In genomic region chr11:10298342-10298741, GRCh38 we compare ENCODE assay signal across 8 cellular contexts. TPM values are rescaled to one million over a fixed set of nuclear protein-coding genes. Genes with fewer than 3 reads are reported as not detected.
DNase-seq lines count a peak whose midpoint lies in the region; ATAC-seq and TF ChIP-seq lines count a peak whose summit lies in the region.

No MANE protein-coding gene starts in this region.

- H3K27me3 ChIP-seq in vagina = no peaks in the 10 kb centered on the region

- ATAC-seq in activated CD8-positive, alpha-beta T cell treated with anti-CD3 and anti-CD28 coated beads for 36 hours = peak; percentile 83
- peak; percentile 67 to 68 for ATAC-seq in naive B cell (ENCODE audit: low read depth in 2 of 2)

- DNase-seq in NCI-H82 (lab: John Stamatoyannopoulos, UW) = peak; percentile 5
- no peak for DNase-seq in NCI-H82 treated with DMSO at 0.1 percent for 48 hours (lab: John Stamatoyannopoulos, UW; ENCODE audit: unreplicated experiment)
- peak; percentile 92 for DNase-seq in H4 (ENCODE audit: low spot score)
- peak; percentile 59 to 70 for DNase-seq in Kasumi-1 (lab: John Stamatoyannopoulos, UW)
- DNase-seq in activated CD8-positive, alpha-beta T cell treated with anti-CD3 and anti-CD28 coated beads for 36 hours = peak; percentile 83
- peak; percentile 29 for DNase-seq in naive B cell
- DNase-seq in NCI-H1436 treated with DMSO at 0.1 percent for 48 hours (lab: John Stamatoyannopoulos, UW) = no peak
- DNase-seq in vagina (ENCODE audit: extremely low spot score in 2 of 2) = no peak

- no peak overlapping the region for H3K27ac Mint-ChIP-seq in activated CD8-positive, alpha-beta T cell treated with anti-CD3 and anti-CD28 coated beads for 36 hours
- no peak overlapping the region for H3K27ac Mint-ChIP-seq in naive B cell

- intact Hi-C loops in activated CD8-positive, alpha-beta T cell treated with anti-CD3 and anti-CD28 coated beads for 36 hours (cut with micrococcal nuclease) = loop anchor here (10.0 kb wide), 1 partner anchor 684 kb away; no protein-coding TSS in a partner anchor
- intact Hi-C loops in vagina (cut with DNase I) = no loop called here

- H3K4me1 Mint-ChIP-seq in activated CD8-positive, alpha-beta T cell treated with anti-CD3 and anti-CD28 coated beads for 36 hours (ENCODE audit: low read depth) = peaks cover 24% of the 10 kb centered on the region
- peaks cover 14 to 24% (median 17%) of the 10 kb centered on the region in 3 donors for H3K4me1 Mint-ChIP-seq in naive B cell

- H3K9me3 ChIP-seq in vagina = no peaks in the 10 kb centered on the region

- no peaks in the 10 kb centered on the region for H3K36me3 ChIP-seq in vagina

- H3K4me3 ChIP-seq in vagina = no peak overlapping the region

- H3K9me3 Mint-ChIP-seq in activated CD8-positive, alpha-beta T cell treated with anti-CD3 and anti-CD28 coated beads for 36 hours = no peaks in the 10 kb centered on the region
- H3K9me3 Mint-ChIP-seq in naive B cell = no peaks in the 10 kb centered on the region

- peaks cover 49% of the 10 kb centered on the region for H3K27me3 Mint-ChIP-seq in activated CD8-positive, alpha-beta T cell treated with anti-CD3 and anti-CD28 coated beads for 36 hours
- peaks cover 0 to 19% (median 15%) of the 10 kb centered on the region in 3 donors for H3K27me3 Mint-ChIP-seq in naive B cell

- H3K4me3 Mint-ChIP-seq in activated CD8-positive, alpha-beta T cell treated with anti-CD3 and anti-CD28 coated beads for 36 hours = no peak overlapping the region
- peak overlapping the region in 1 of 8 donors; percentile 39 for H3K4me3 Mint-ChIP-seq in naive B cell

- peak; percentile 68 for TF ChIP-seq CTCF in activated CD8-positive, alpha-beta T cell treated with anti-CD3 and anti-CD28 coated beads for 36 hours (IDR thresholded peaks at IDR 0.05)
- no peak for TF ChIP-seq CTCF in vagina (IDR thresholded peaks at IDR 0.05)

- no peaks in the 10 kb centered on the region for H3K36me3 Mint-ChIP-seq in activated CD8-positive, alpha-beta T cell treated with anti-CD3 and anti-CD28 coated beads for 36 hours (ENCODE audit: low read depth)
- H3K36me3 Mint-ChIP-seq in naive B cell = no peaks in the 10 kb centered on the region

- no peak for TF ChIP-seq POLR2A in vagina (IDR thresholded peaks at IDR 0.05)

- CTCF ChIA-PET in activated CD8-positive, alpha-beta T cell treated with anti-CD3 and anti-CD28 coated beads for 36 hours (lab: Charles Lee) = interaction anchor here (0.8 to 5.9 kb wide), 8 partner anchors 8 to 116 kb away, joined by 3 to 42 read pairs (median 4); partner anchors contain the start of gene ADM

- H3K4me1 ChIP-seq in vagina = peaks cover 16% of the 10 kb centered on the region

- POLR2A ChIA-PET in activated CD8-positive, alpha-beta T cell treated with anti-CD3 and anti-CD28 coated beads for 36 hours (lab: Charles Lee) = interaction anchor here (1.2 to 1.4 kb wide), 3 partner anchors 9 to 438 kb away, joined by 3 to 6 read pairs (median 5); no protein-coding TSS in a partner anchor

- H3K27ac ChIP-seq in vagina = no peak overlapping the region

RNA-seq across cellular contexts. Expression of gene SBF2, which starts 4.3 kb away (rescaled TPM):
- total RNA-seq in H4 (2014; rRNA removed; shearing (Covaris generic)) = 15.2 and 27.0 TPM in 2 replicates
- 10 to 100 TPM in 1 of 2 experiments, 1 to 10 TPM in 1; 10.0 to 11.0 TPM for total RNA-seq in activated CD8-positive, alpha-beta T cell treated with anti-CD3 and anti-CD28 coated beads for 36 hours
- polyA plus RNA-seq in naive B cell (ENCODE audit: low read depth in 6 of 6) = 1 to 10 TPM; 2.4 to 8.5 (median 3.1) TPM
- 69.5 TPM for total RNA-seq in vagina

RNA-seq across cellular contexts. Expression of gene ADM, which starts 6.5 kb away (rescaled TPM):
- 86.8 and 91.3 TPM in 2 replicates for total RNA-seq in H4 (2014; rRNA removed; shearing (Covaris generic))
- total RNA-seq in activated CD8-positive, alpha-beta T cell treated with anti-CD3 and anti-CD28 coated beads for 36 hours = 10 to 100 TPM; 43.1 to 46.9 TPM
- 1 to 10 TPM in 1 of 6 donors, under 1 TPM in 1, not detected in 4; 0.19 to 1.9 TPM for polyA plus RNA-seq in naive B cell (ENCODE audit: low read depth in 6 of 6)
- 130 TPM for total RNA-seq in vagina

Comparison
In these comparisons a context has a peak if more than half of its experiments do, and no peak if none do; other contexts are left out.
1. DNase-seq: peak in NCI-H82 (single experiment), H4 (single experiment), Kasumi-1 (2 of 2), activated CD8-positive, alpha-beta T cell treated with anti-CD3 and anti-CD28 coated beads for 36 hours (single experiment) and naive B cell (single experiment); none in NCI-H82 treated with DMSO at 0.1 percent for 48 hours (single experiment), NCI-H1436 treated with DMSO at 0.1 percent for 48 hours (single experiment) and vagina (0 of 2).